ENCODE assay signal across 1 cellular context in genomic region chr2:201257941-201258665, GRCh38.
TF ChIP-seq lines count a peak whose summit lies in the region.

No MANE protein-coding gene starts in this region.

TF ChIP-seq in HepG2, 621 proteins besides CTCF, POLR2A, EP300 and RAD21 (continued from another document and continues in another):
- TF ChIP-seq CERS6 (CRISPR knock-in tag; IDR thresholded peaks at IDR 0.05) (no peak), NFKBIZ (CRISPR knock-in tag; IDR thresholded peaks at IDR 0.05) (no peak), AHR (CRISPR knock-in tag; IDR thresholded peaks at IDR 0.05) (0 out of 2 replicates have a peak, but pooled peaks have one; percentile 43), POLR2AphosphoS2 (IDR thresholded peaks at IDR 0.05; ENCODE audit: low read depth, low read length) (no peak), ATF5 (CRISPR knock-in tag; IDR thresholded peaks at IDR 0.05; ENCODE audit: low read depth) (no peak), SMYD3 (CRISPR knock-in tag; IDR thresholded peaks at IDR 0.05) (0 out of 2 replicates have a peak, but pooled peaks have one; percentile 29), ZNF333 (CRISPR knock-in tag; IDR thresholded peaks at IDR 0.05; ENCODE audit: borderline replicate concordance) (no peak), ZSCAN20 (CRISPR knock-in tag; IDR thresholded peaks at IDR 0.05; ENCODE audit: borderline replicate concordance) (no peak), KAT8 (CRISPR knock-in tag; IDR thresholded peaks at IDR 0.05) (peak; percentile 56), ZNF615 (CRISPR knock-in tag; IDR thresholded peaks at IDR 0.05; ENCODE audit: borderline replicate concordance) (no peak), ZBTB26 (CRISPR knock-in tag; IDR thresholded peaks at IDR 0.05; ENCODE audit: borderline replicate concordance) (peak; percentile 66; the same call in 1 of the 2 replicates), ZNF205 (CRISPR knock-in tag; IDR thresholded peaks at IDR 0.05) (no peak), ZNF101 (CRISPR knock-in tag; IDR thresholded peaks at IDR 0.05; ENCODE audit: borderline replicate concordance, low read depth) (no peak), HOXD1 (CRISPR knock-in tag; IDR thresholded peaks at IDR 0.05) (no peak), ZNF580 (CRISPR knock-in tag; IDR thresholded peaks at IDR 0.05; ENCODE audit: borderline replicate concordance, low read depth) (peak; percentile 50; the same call in 1 of the 2 replicates), ZNF263 (CRISPR knock-in tag; IDR thresholded peaks at IDR 0.05) (no peak), RFXANK (CRISPR knock-in tag; IDR thresholded peaks at IDR 0.05) (no peak), ZNF781 (CRISPR knock-in tag; IDR thresholded peaks at IDR 0.05; ENCODE audit: borderline replicate concordance, not compliant biosample characterization) (peak; percentile 54), GATAD2A (CRISPR knock-in tag; IDR thresholded peaks at IDR 0.05) (peak; percentile 62), ZNF543 (CRISPR knock-in tag; IDR thresholded peaks at IDR 0.05) (no peak), EHMT2 (IDR thresholded peaks at IDR 0.05; ENCODE audit: borderline replicate concordance, low read depth, low read length) (no peak), ZBTB49 (CRISPR knock-in tag; IDR thresholded peaks at IDR 0.05; ENCODE audit: borderline replicate concordance) (no peak), ZSCAN29 (CRISPR knock-in tag; conservative IDR thresholded peaks at IDR 0.05) (peak; percentile 45; the same call in 1 of the 2 replicates), ZNF20 (CRISPR knock-in tag; IDR thresholded peaks at IDR 0.05) (no peak), MXI1 (IDR thresholded peaks at IDR 0.05; ENCODE audit: borderline replicate concordance, low read depth, low read length) (peak; percentile 42; the same call in 1 of the 3 replicates), PCBP1 (IDR thresholded peaks at IDR 0.05; ENCODE audit: borderline replicate concordance, low read depth, low read length) (no peak), ZNF672 (CRISPR knock-in tag; IDR thresholded peaks at IDR 0.05) (no peak), NFE2L2 (IDR thresholded peaks at IDR 0.05; ENCODE audit: low read length) (no peak), KDM5A (IDR thresholded peaks at IDR 0.05; ENCODE audit: borderline replicate concordance, low read length) (no peak), PPARG (CRISPR knock-in tag; conservative IDR thresholded peaks at IDR 0.05) (no peak), BHLHE40 (IDR thresholded peaks at IDR 0.05; ENCODE audit: low read length) (peak; percentile 44; the same call in 1 of the 2 replicates), NFYC (CRISPR knock-in tag; IDR thresholded peaks at IDR 0.05) (peak; percentile 24; the same call in 1 of the 2 replicates), PTBP1 (IDR thresholded peaks at IDR 0.05; ENCODE audit: low read depth, low read length, poor library complexity, severe bottlenecking) (no peak), IKZF5 (CRISPR knock-in tag; IDR thresholded peaks at IDR 0.05) (no peak), ZBTB40 (IDR thresholded peaks at IDR 0.05) (no peak), ZBTB40 (CRISPR knock-in tag; IDR thresholded peaks at IDR 0.05) (peak; percentile 55; the same call in 1 of the 2 replicates), ZNF782 (CRISPR knock-in tag; IDR thresholded peaks at IDR 0.05; ENCODE audit: borderline replicate concordance) (no peak), SMAD1 (CRISPR knock-in tag; IDR thresholded peaks at IDR 0.05; ENCODE audit: borderline replicate concordance, low read depth) (no peak), ZBTB37 (CRISPR knock-in tag; IDR thresholded peaks at IDR 0.05) (no peak), ZFP62 (CRISPR knock-in tag; IDR thresholded peaks at IDR 0.05) (no peak), ZNF710 (CRISPR knock-in tag; IDR thresholded peaks at IDR 0.05; ENCODE audit: borderline replicate concordance) (no peak; the same call in 1 of the 2 replicates)
